Comparison of ENCODE assay signal across 13 cellular contexts in the genomic region with DNA sequence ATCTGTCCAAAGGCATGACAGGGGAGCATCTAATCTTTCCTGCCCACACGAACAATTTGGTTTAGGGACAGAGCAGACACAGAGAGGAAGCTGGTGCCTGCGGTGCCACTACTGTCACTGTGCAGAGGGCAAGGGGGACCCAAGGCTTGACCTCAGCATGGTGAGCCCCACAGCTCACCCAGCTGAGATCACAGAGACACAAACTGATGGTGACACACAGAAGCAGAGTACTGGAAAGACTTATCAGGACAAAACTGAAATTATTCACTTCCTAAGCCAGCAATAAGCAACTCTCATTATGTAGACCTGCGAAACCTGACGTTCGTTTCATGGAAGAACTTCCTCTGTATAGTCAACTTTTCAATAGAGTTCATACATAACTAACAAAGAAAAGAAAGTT.
DNase-seq lines count a peak whose midpoint lies in the region; ATAC-seq and TF ChIP-seq lines count a peak whose summit lies in the region.
"Had no signal": no experiment of that assay in that cellular context is flagged by ENCODE, and none has a peak within 500 bp of the region (broad histone marks: within the 10 kb centered on the region; RNA-seq: fewer than 3 reads in every experiment).

No MANE protein-coding gene starts in this region.

- H3K9me3 ChIP-seq in lower lobe of right lung: no peaks in the 10 kb centered on the region

- H3K27me3 Mint-ChIP-seq in activated T-cell treated with anti-CD3 and anti-CD28 coated beads, Interleukin-2, amount 50 U/mL, for 24 hours: no peaks in the 10 kb centered on the region
- no peaks in the 10 kb centered on the region for H3K27me3 Mint-ChIP-seq in T-helper 2 cell treated with Interferon-gamma antibody and Interleukin-4, amounts not matched to agents 5 μg/mL and 100 μg/mL, for 36 hours (ENCODE audit: low read depth)
- H3K27me3 Mint-ChIP-seq in activated T-helper 2 cell treated with anti-CD3 and anti-CD28 coated beads, Interferon-gamma antibody, Interleukin-2, Interleukin-4, amounts not matched to agents 10 μg/mL and 5 μg/mL and 100 μg/mL, durations not matched to agents 14 hours and 24 hours and 36 hours (ENCODE audit: low read depth): no peaks in the 10 kb centered on the region
- H3K27me3 Mint-ChIP-seq: B cell; CD4-positive, alpha-beta T cell had no signal

- no peak for TF ChIP-seq CTCF in lower lobe of right lung (IDR thresholded peaks at IDR 0.05)

- peaks cover 34% of the 10 kb centered on the region for H3K36me3 ChIP-seq in lower lobe of right lung
- H3K36me3 ChIP-seq: HAP-1 had no signal

- H3K4me1 ChIP-seq in lower lobe of right lung: no peaks in the 10 kb centered on the region
- H3K4me1 ChIP-seq: HAP-1 had no signal

- peaks cover 30% of the 10 kb centered on the region for H3K4me1 Mint-ChIP-seq in activated T-cell treated with anti-CD3 and anti-CD28 coated beads, Interleukin-2, amount 50 U/mL, for 24 hours (ENCODE audit: low read depth)
- peaks cover 47% of the 10 kb centered on the region for H3K4me1 Mint-ChIP-seq in T-helper 2 cell treated with Interferon-gamma antibody and Interleukin-4, amounts not matched to agents 5 μg/mL and 100 μg/mL, for 36 hours (ENCODE audit: low read depth)
- H3K4me1 Mint-ChIP-seq in activated T-helper 2 cell treated with anti-CD3 and anti-CD28 coated beads, Interferon-gamma antibody, Interleukin-2, Interleukin-4, amounts not matched to agents 10 μg/mL and 5 μg/mL and 100 μg/mL, durations not matched to agents 14 hours and 24 hours and 36 hours (ENCODE audit: low read depth): peaks cover 59% of the 10 kb centered on the region
- H3K4me1 Mint-ChIP-seq: B cell, GM23338 had no signal

- no peaks in the 10 kb centered on the region for H3K9me3 Mint-ChIP-seq in activated T-cell treated with anti-CD3 and anti-CD28 coated beads, Interleukin-2, amount 50 U/mL, for 24 hours
- H3K9me3 Mint-ChIP-seq in T-helper 2 cell treated with Interferon-gamma antibody and Interleukin-4, amounts not matched to agents 5 μg/mL and 100 μg/mL, for 36 hours: peaks cover 21% of the 10 kb centered on the region
- peaks cover 6% of the 10 kb centered on the region for H3K9me3 Mint-ChIP-seq in activated T-helper 2 cell treated with anti-CD3 and anti-CD28 coated beads, Interferon-gamma antibody, Interleukin-2, Interleukin-4, amounts not matched to agents 10 μg/mL and 5 μg/mL and 100 μg/mL, durations not matched to agents 14 hours and 24 hours and 36 hours
- H3K9me3 Mint-ChIP-seq: CD4-positive, alpha-beta T cell had no signal

- peaks cover 79% of the 10 kb centered on the region for H3K36me3 Mint-ChIP-seq in activated T-cell treated with anti-CD3 and anti-CD28 coated beads, Interleukin-2, amount 50 U/mL, for 24 hours (ENCODE audit: low read depth)
- peaks cover 67% of the 10 kb centered on the region for H3K36me3 Mint-ChIP-seq in T-helper 2 cell treated with Interferon-gamma antibody and Interleukin-4, amounts not matched to agents 5 μg/mL and 100 μg/mL, for 36 hours (ENCODE audit: low read depth)
- peaks cover 88% of the 10 kb centered on the region for H3K36me3 Mint-ChIP-seq in activated T-helper 2 cell treated with anti-CD3 and anti-CD28 coated beads, Interferon-gamma antibody, Interleukin-2, Interleukin-4, amounts not matched to agents 10 μg/mL and 5 μg/mL and 100 μg/mL, durations not matched to agents 14 hours and 24 hours and 36 hours (ENCODE audit: low read depth)

- H3K4me3 Mint-ChIP-seq in activated T-cell treated with anti-CD3 and anti-CD28 coated beads, Interleukin-2, amount 50 U/mL, for 24 hours: no peak overlapping the region
- H3K4me3 Mint-ChIP-seq in T-helper 2 cell treated with Interferon-gamma antibody and Interleukin-4, amounts not matched to agents 5 μg/mL and 100 μg/mL, for 36 hours: peak overlapping the region; percentile 16
- H3K4me3 Mint-ChIP-seq in activated T-helper 2 cell treated with anti-CD3 and anti-CD28 coated beads, Interferon-gamma antibody, Interleukin-2, Interleukin-4, amounts not matched to agents 10 μg/mL and 5 μg/mL and 100 μg/mL, durations not matched to agents 14 hours and 24 hours and 36 hours (ENCODE audit: low read depth): peak overlapping the region; percentile 2
- H3K4me3 Mint-ChIP-seq: B cell; CD4-positive, alpha-beta T cell; GM23338 had no signal

- H3K27me3 ChIP-seq in lower lobe of right lung (ENCODE audit: low read depth): no peaks in the 10 kb centered on the region

- no peak for ATAC-seq in lower lobe of right lung
- ATAC-seq: GM23338 had no signal

- no peak overlapping the region for H3K27ac ChIP-seq in lower lobe of right lung

- intact Hi-C loops in activated T-helper 2 cell treated with anti-CD3 and anti-CD28 coated beads, Interferon-gamma antibody, Interleukin-2, Interleukin-4, amounts not matched to agents 10 μg/mL and 5 μg/mL and 100 μg/mL, durations not matched to agents 14 hours and 24 hours and 36 hours (cut with micrococcal nuclease): loop anchor here (1.0 kb wide), 1 partner anchor 23 kb away; no protein-coding TSS in a partner anchor
- intact Hi-C loops in lower lobe of right lung (cut with DNase I): no loop called here

- DNase-seq in activated T-cell treated with anti-CD3 and anti-CD28 coated beads, Interleukin-2, amount 50 U/mL, for 24 hours: no peak
- no peak for DNase-seq in activated T-cell treated with anti-CD3 and anti-CD28 coated beads, Interleukin-2, amount 50 U/mL, for 1 hour
- DNase-seq in CMK (ENCODE audit: low read depth) (peak; percentile 11), NCI-H1417 (lab: John Stamatoyannopoulos, UW) (no peak), lower lobe of right lung (no peak)
- peak; percentile 49 for DNase-seq in T-helper 2 cell treated with Interferon-gamma antibody and Interleukin-4, amounts not matched to agents 5 μg/mL and 100 μg/mL, for 36 hours (ENCODE audit: low spot score)
- DNase-seq in activated T-helper 2 cell treated with anti-CD3 and anti-CD28 coated beads, Interferon-gamma antibody, Interleukin-2, Interleukin-4, amounts not matched to agents 10 μg/mL and 5 μg/mL and 100 μg/mL, durations not matched to agents 14 hours and 24 hours and 36 hours (ENCODE audit: low spot score): no peak
- DNase-seq: C1 segment of cervical spinal cord; CD4-positive, alpha-beta T cell; DMS79 had no signal

- H3K27ac Mint-ChIP-seq in activated T-cell treated with anti-CD3 and anti-CD28 coated beads, Interleukin-2, amount 50 U/mL, for 24 hours: peak overlapping the region; percentile 66
- peak overlapping the region; percentile 46 for H3K27ac Mint-ChIP-seq in T-helper 2 cell treated with Interferon-gamma antibody and Interleukin-4, amounts not matched to agents 5 μg/mL and 100 μg/mL, for 36 hours
- peak overlapping the region; percentile 72 for H3K27ac Mint-ChIP-seq in activated T-helper 2 cell treated with anti-CD3 and anti-CD28 coated beads, Interferon-gamma antibody, Interleukin-2, Interleukin-4, amounts not matched to agents 10 μg/mL and 5 μg/mL and 100 μg/mL, durations not matched to agents 14 hours and 24 hours and 36 hours
- H3K27ac Mint-ChIP-seq: B cell; CD4-positive, alpha-beta T cell; GM23338 had no signal

- no peak overlapping the region for H3K4me3 ChIP-seq in lower lobe of right lung
- H3K4me3 ChIP-seq: GM23338, HAP-1 had no signal

Comparison
In these comparisons a context has a peak if more than half of its experiments do, and no peak if none do; other contexts are left out.
1. DNase-seq: peak in CMK (single experiment) and T-helper 2 cell treated with Interferon-gamma antibody and Interleukin-4, amounts not matched to agents 5 μg/mL and 100 μg/mL, for 36 hours (single experiment); none in activated T-cell treated with anti-CD3 and anti-CD28 coated beads, Interleukin-2, amount 50 U/mL, for 24 hours (single experiment), activated T-cell treated with anti-CD3 and anti-CD28 coated beads, Interleukin-2, amount 50 U/mL, for 1 hour (single experiment), activated T-helper 2 cell treated with anti-CD3 and anti-CD28 coated beads, Interferon-gamma antibody, Interleukin-2, Interleukin-4, amounts not matched to agents 10 μg/mL and 5 μg/mL and 100 μg/mL, durations not matched to agents 14 hours and 24 hours and 36 hours (single experiment), NCI-H1417 (0 of 3) and lower lobe of right lung (single experiment).
2. Peak in every context shown above with its lines, with median percentiles within 50 percentile points of each other: H3K27ac Mint-ChIP-seq.